In genomic region chr3:185416513-185416912, GRCh38 we compare ENCODE assay signal across 9 cellular contexts. TPM values are rescaled to one million over a fixed set of nuclear protein-coding genes. Genes with fewer than 3 reads are reported as not detected.
"Had no signal": no experiment of that assay in that cellular context is flagged by ENCODE, and none has a peak within 500 bp of the region (broad histone marks: within the 10 kb centered on the region; RNA-seq: fewer than 3 reads in every experiment).

No MANE protein-coding gene starts in this region.

- H3K9me3 ChIP-seq: HAP-1 had no signal

- H3K4me1 Mint-ChIP-seq: GM23338, H9 had no signal

- H3K4me3 ChIP-seq: GM23248, GM23338, HAP-1 had no signal

- DNase-seq: GM23248, GOT3, H7, H9, HCEC 1CT, HFFc6 had no signal

- H3K4me3 Mint-ChIP-seq: GM23338, H9, HFFc6 had no signal

- H3K36me3 ChIP-seq: HAP-1 had no signal

- ATAC-seq: GM23338, HCT116 had no signal

- H3K27ac Mint-ChIP-seq: GM23338, H9, HFFc6 had no signal

- H3K4me1 ChIP-seq: HAP-1 had no signal

- H3K27ac ChIP-seq: GM23248 had no signal

- H3K9me3 Mint-ChIP-seq: GM23338, H9, HFFc6 had no signal

RNA-seq across cellular contexts. Expression of gene MAP3K13, which starts 53.6 kb away (rescaled TPM):
- total RNA-seq: H7 had no signal
